ENCODE assay signal across 8 cellular contexts in the genomic region with DNA sequence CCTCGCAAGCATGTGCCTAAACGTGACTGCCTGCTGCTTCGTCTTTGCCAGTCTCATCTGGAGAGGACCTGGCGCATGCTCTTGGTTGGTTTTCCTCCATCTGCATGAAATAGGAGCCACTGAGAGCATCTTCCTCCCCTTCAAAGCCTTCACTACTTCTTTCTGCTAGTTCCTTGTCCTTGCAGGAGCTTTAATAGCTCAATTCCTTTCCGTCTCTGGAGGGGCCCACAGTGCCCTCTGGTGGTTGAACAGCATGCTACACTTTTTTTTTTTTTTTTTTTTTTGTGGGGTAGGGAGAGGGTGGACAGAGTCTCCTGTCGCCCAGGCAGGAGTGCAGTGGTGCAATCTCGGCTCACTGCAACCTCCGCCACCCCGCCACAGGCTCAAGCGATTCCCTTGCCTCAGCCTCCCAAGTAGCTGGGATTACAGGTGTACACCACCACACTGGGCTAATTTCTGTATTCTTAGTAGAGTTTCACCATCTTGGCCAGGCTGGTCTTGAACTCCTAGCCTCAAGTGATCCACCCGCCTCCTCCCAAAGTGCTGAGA. TPM values are rescaled to one million over a fixed set of nuclear protein-coding genes. Genes with fewer than 3 reads are reported as not detected.
DNase-seq lines count a peak whose midpoint lies in the region; ATAC-seq and TF ChIP-seq lines count a peak whose summit lies in the region.

No MANE protein-coding gene starts in this region.

- H3K36me3 Mint-ChIP-seq in activated T-cell treated with anti-CD3 and anti-CD28 coated beads, Interleukin-2, amount 50 U/mL, for 24 hours (ENCODE audit: low read depth) = peaks cover 21% of the 10 kb centered on the region

- no peak overlapping the region for H3K27ac Mint-ChIP-seq in activated T-cell treated with anti-CD3 and anti-CD28 coated beads, Interleukin-2, amount 50 U/mL, for 24 hours

- no peak overlapping the region for H3K4me3 Mint-ChIP-seq in activated T-cell treated with anti-CD3 and anti-CD28 coated beads, Interleukin-2, amount 50 U/mL, for 24 hours

- H3K9me3 Mint-ChIP-seq in activated T-cell treated with anti-CD3 and anti-CD28 coated beads, Interleukin-2, amount 50 U/mL, for 24 hours = no peaks in the 10 kb centered on the region

- no peaks in the 10 kb centered on the region for H3K27me3 Mint-ChIP-seq in activated T-cell treated with anti-CD3 and anti-CD28 coated beads, Interleukin-2, amount 50 U/mL, for 24 hours

- no peaks in the 10 kb centered on the region for H3K36me3 ChIP-seq in OCI-LY3 (replicated peaks; ENCODE audit: low read depth, low read length)
- no peaks in the 10 kb centered on the region for H3K36me3 ChIP-seq in vagina

- ATAC-seq in omental fat pad (ENCODE audit: low FRiP score) (no peak), HG02970 (IDR thresholded peaks at IDR 0.05; ENCODE audit: low FRiP score, unreplicated experiment) (no peak)

- H3K4me1 ChIP-seq in OCI-LY3 (ENCODE audit: low read length) = peaks cover 17% of the 10 kb centered on the region
- no peaks in the 10 kb centered on the region for H3K4me1 ChIP-seq in vagina

- H3K4me3 ChIP-seq in OCI-LY3 (ENCODE audit: low read length) = no peak overlapping the region
- no peak overlapping the region for H3K4me3 ChIP-seq in vagina

- H4K20me1 ChIP-seq in OCI-LY3 (ENCODE audit: insufficient read depth, low read length) = no peaks in the 10 kb centered on the region

- intact Hi-C loops in vagina (cut with DNase I) = loop anchor here (2.0 kb wide), 1 partner anchor 151 kb away; no protein-coding TSS in a partner anchor

- H3K4me2 ChIP-seq in OCI-LY3 (ENCODE audit: low read length) = peak overlapping the region; percentile 39

- no peaks in the 10 kb centered on the region for H3K27me3 ChIP-seq in OCI-LY3 (ENCODE audit: low read depth, low read length)
- no peaks in the 10 kb centered on the region for H3K27me3 ChIP-seq in vagina

- H3K79me2 ChIP-seq in OCI-LY3 (ENCODE audit: low read length) = no peaks in the 10 kb centered on the region

- H3K27ac ChIP-seq in OCI-LY3 (ENCODE audit: low read length) (no peak overlapping the region), vagina (no peak overlapping the region)

- H3K9me3 ChIP-seq in OCI-LY3 (ENCODE audit: insufficient read depth, low read length) (no peaks in the 10 kb centered on the region), vagina (no peaks in the 10 kb centered on the region)

- no peak for TF ChIP-seq POLR2A in vagina (IDR thresholded peaks at IDR 0.05)

- H3K9ac ChIP-seq in OCI-LY3 (ENCODE audit: low read length) = no peak overlapping the region

- DNase-seq in AG20443 (ENCODE audit: low spot score) (peak; percentile 79), GM19240 (ENCODE audit: insufficient read length, low spot score) (peak; percentile 59), fibroblast of peridontal ligament (ENCODE audit: extremely low read depth) (peak; percentile 60), omental fat pad (ENCODE audit: low spot score) (peak; percentile 39), vagina (ENCODE audit: extremely low spot score in 2 of 2) (no peak)
- peak; percentile 73 for DNase-seq in activated T-cell treated with anti-CD3 and anti-CD28 coated beads, Interleukin-2, amount 50 U/mL, for 24 hours

- no peak overlapping the region for H2AFZ ChIP-seq in OCI-LY3 (ENCODE audit: low read depth, low read length)

- H3K4me1 Mint-ChIP-seq in activated T-cell treated with anti-CD3 and anti-CD28 coated beads, Interleukin-2, amount 50 U/mL, for 24 hours (ENCODE audit: low read depth) = peaks cover 19% of the 10 kb centered on the region

- TF ChIP-seq CTCF in OCI-LY3 (IDR thresholded peaks at IDR 0.05; ENCODE audit: low read depth, low read length) = peak; percentile 54
- TF ChIP-seq CTCF in omental fat pad (IDR thresholded peaks at IDR 0.05) = peak in 1 of 3 donors; percentile 24
- TF ChIP-seq CTCF in vagina (IDR thresholded peaks at IDR 0.05) = peak; percentile 63 to 87 (median 69)

RNA-seq across cellular contexts. Expression of a gene that starts 59.6 kb away (rescaled TPM):
- total RNA-seq in omental fat pad (10 to 100 TPM; 13.3 to 61.3 (median 28.7) TPM), vagina (9.6 TPM)

Comparison
In these comparisons a context has a peak if more than half of its experiments do, and no peak if none do; other contexts are left out.
1. DNase-seq: peak in AG20443 (single experiment), GM19240 (single experiment), activated T-cell treated with anti-CD3 and anti-CD28 coated beads, Interleukin-2, amount 50 U/mL, for 24 hours (single experiment), fibroblast of peridontal ligament (single experiment) and omental fat pad (single experiment); none in vagina (0 of 2).